ENCODE assay signal across 29 cellular contexts in genomic region chr4:8385106-8385505, GRCh38. TPM values are rescaled to one million over a fixed set of nuclear protein-coding genes. Genes with fewer than 3 reads are reported as not detected.
DNase-seq lines count a peak whose midpoint lies in the region; ATAC-seq, FAIRE-seq and TF ChIP-seq lines count a peak whose summit lies in the region.
"Had no signal": no experiment of that assay in that cellular context is flagged by ENCODE, and none has a peak within 500 bp of the region (broad histone marks: within the 10 kb centered on the region; RNA-seq: fewer than 3 reads in every experiment).

No MANE protein-coding gene starts in this region.

- H3K36me3 Mint-ChIP-seq in chondrocyte (ENCODE audit: low read depth): peaks cover 29% of the 10 kb centered on the region

- no peak overlapping the region for H3K56ac ChIP-seq in IMR-90 (ENCODE audit: extremely low read depth, insufficient read depth, low read length)

- no peak overlapping the region for H4K5ac ChIP-seq in IMR-90 (ENCODE audit: low read depth, low read length)

- H3K27me3 ChIP-seq in IMR-90 (ENCODE audit: control insufficient read depth, insufficient read depth, low read length): no peaks in the 10 kb centered on the region
- no peaks in the 10 kb centered on the region for H3K27me3 ChIP-seq in lower lobe of right lung (ENCODE audit: low read depth)
- no peaks in the 10 kb centered on the region for H3K27me3 ChIP-seq in GM23248 (replicated peaks; ENCODE audit: insufficient read depth)
- H3K27me3 ChIP-seq: spleen, testis, vagina had no signal

- H3K4me1 ChIP-seq in A549 (peaks cover 16% of the 10 kb centered on the region), IMR-90 (ENCODE audit: control insufficient read depth, insufficient read depth, low read length) (peaks cover 2% of the 10 kb centered on the region; the same call in 1 of the 2 replicates), lower lobe of right lung (peaks cover 6% of the 10 kb centered on the region), GM23248 (ENCODE audit: insufficient read depth) (no peaks in the 10 kb centered on the region)
- H3K4me1 ChIP-seq: spleen, vagina had no signal

- CTCF ChIA-PET in A549 (lab: Yijun Ruan, JAX) (interaction anchor here (0.6 to 7.2 kb wide), 4 partner anchors 17 to 143 kb away, joined by 3 to 28 read pairs (median 4); no protein-coding TSS in a partner anchor), IMR-90 (lab: Yijun Ruan, JAX) (no interaction called here)

- H2AK5ac ChIP-seq in IMR-90 (ENCODE audit: low read depth, low read length): no peak overlapping the region

- H3K36me3 ChIP-seq in IMR-90 (ENCODE audit: control insufficient read depth, insufficient read depth, low read length): peaks cover 40% of the 10 kb centered on the region; the same call in 1 of the 2 replicates
- peaks cover 58% of the 10 kb centered on the region for H3K36me3 ChIP-seq in lower lobe of right lung
- no peaks in the 10 kb centered on the region; the same call in 1 of the 2 replicates for H3K36me3 ChIP-seq in GM23248 (ENCODE audit: low read depth)

- TF ChIP-seq RAD21 in A549 (conservative IDR thresholded peaks at IDR 0.05 in 1 of 2, IDR thresholded peaks at IDR 0.05 in 1 of 2): no peak
- TF ChIP-seq RAD21 in IMR-90 (IDR thresholded peaks at IDR 0.05; ENCODE audit: low read length): no peak

- H4K20me1 ChIP-seq in IMR-90 (ENCODE audit: insufficient read depth, low read length): peaks cover 8% of the 10 kb centered on the region; the same call in 1 of the 2 replicates
- no peaks in the 10 kb centered on the region for H4K20me1 ChIP-seq in GM23248 (ENCODE audit: insufficient read depth)

- WGBS in A549 (ENCODE audit: missing lambda C conversion rate): 72% methylated on average over 7 of the region's 9 CpGs
- WGBS in IMR-90 (ENCODE audit: extremely low coverage in 2 of 2, insufficient read length in 1 of 2), 2 experiments: 68% methylated on average over 4 of the region's 9 CpGs; no CpG with 5 or more reads in 1 of the 2 experiments
- 80 to 81% methylated on average over 9 of the region's 9 CpGs for WGBS in GM23248 (ENCODE audit: low coverage in 1 of 2, low lambda C conversion rate in 2 of 2, missing lambda C conversion rate in 2 of 2), 2 experiments

- no peak overlapping the region for H3K23ac ChIP-seq in IMR-90 (ENCODE audit: low read depth, low read length)

- dilution Hi-C loops in IMR-90 (cut with HindIII; ENCODE audit: low sequenced_read_pairs, unreplicated experiment): no loop called here

- DNase-seq in A549 (ENCODE audit: low read depth in 1 of 2, low spot score in 1 of 2) (no peak), IMR-90 (no peak), chondrocyte (ENCODE audit: low spot score) (peak; percentile 87), lower lobe of right lung (peak; percentile 10), cortex of kidney (lab: John Stamatoyannopoulos, UW) (no peak), GM23248 (no peak), OCI-M1 (lab: John Stamatoyannopoulos, UW) (no peak)
- DNase-seq: activated CD4-positive, alpha-beta T cell treated with anti-CD3 and anti-CD28 coated beads, Interleukin-2, amount 10 ng/mL, durations not matched to agents 7 days and 5 days; activated naive CD4-positive, alpha-beta T cell treated with anti-CD3 and anti-CD28 coated beads, Interleukin-2, amount 50 U/mL, for 16 hours; amygdala; Caco-2; DMS79 treated with DMSO at 0.1 percent for 48 hours; Karpas-422; kidney glomerular epithelial cell; naive B cell; NCI-H1694 treated with DMSO at 0.1 percent for 48 hours; NCI-H526; occipital lobe; stimulated activated CD4-positive, alpha-beta T cell treated with anti-CD3 and anti-CD28 coated beads, Interleukin-2, amount 100 ng/mL, for 48 hours; stimulated activated naive B cell treated with anti-CD40 and anti-IgM and Interleukin-4, amounts not matched to agents 10 μg/mL and 1 μg/mL and 100 μg/mL, for 72 hours; testis had no signal

- H2AK9ac ChIP-seq in IMR-90 (replicated peaks; ENCODE audit: low read depth, low read length, poor library complexity): peak overlapping the region; percentile 16

- intact Hi-C loops in IMR-90 (cut with micrococcal nuclease): no loop called here
- intact Hi-C loops in lower lobe of right lung (cut with DNase I): no loop called here

- H4K8ac ChIP-seq in IMR-90 (ENCODE audit: low read depth in 2 of 2, low read length in 2 of 2): no peak overlapping the region

- H3K9me1 ChIP-seq in IMR-90 (ENCODE audit: insufficient read depth, low read length): peaks cover 8% of the 10 kb centered on the region; the same call in 1 of the 2 replicates

- FAIRE-seq in A549 (lab: Jason Lieb, UNC): no peak
- FAIRE-seq: GM19239 had no signal

- BruUV-seq in IMR-90 (replicated peaks; lab: Mats Ljungman, UMichigan): no TSS peak

- no peak overlapping the region for H2BK20ac ChIP-seq in IMR-90 (ENCODE audit: low read depth, low read length)

- H3K9me3 Mint-ChIP-seq in chondrocyte (ENCODE audit: low read depth): no peaks in the 10 kb centered on the region
- H3K9me3 Mint-ChIP-seq: activated CD4-positive, alpha-beta T cell treated with anti-CD3 and anti-CD28 coated beads, Interleukin-2, amount 10 ng/mL, durations not matched to agents 7 days and 5 days; naive B cell; stimulated activated naive B cell treated with anti-CD40 and anti-IgM and Interleukin-4, amounts not matched to agents 10 μg/mL and 1 μg/mL and 100 μg/mL, for 72 hours; T-helper 2 cell treated with Interferon-gamma antibody and Interleukin-4, amounts not matched to agents 5 μg/mL and 100 μg/mL, for 36 hours had no signal

- H3K27ac ChIP-seq in A549: no peak overlapping the region
- H3K27ac ChIP-seq in IMR-90 (ENCODE audit: insufficient read depth, low read length): no peak overlapping the region
- no peak overlapping the region for H3K27ac ChIP-seq in lower lobe of right lung
- no peak overlapping the region for H3K27ac ChIP-seq in GM23248
- H3K27ac ChIP-seq: spleen, testis, vagina, VCaP had no signal

- H2BK15ac ChIP-seq in IMR-90 (ENCODE audit: low read depth, low read length): no peak overlapping the region

- H2AFZ ChIP-seq in IMR-90 (replicated peaks; ENCODE audit: low read length, poor library complexity): no peak overlapping the region
- H2AFZ ChIP-seq in GM23248: no peak overlapping the region

- no peaks in the 10 kb centered on the region for H3K9me2 ChIP-seq in GM23248 (ENCODE audit: insufficient read depth)

- in situ Hi-C loops in IMR-90 (cut with MboI; ENCODE audit: low sequenced_read_pairs) (no loop called here), GM23248 (cut with MboI) (no loop called here)

- no peak overlapping the region for H2BK120ac ChIP-seq in IMR-90 (ENCODE audit: low read depth, low read length)

- H3K4ac ChIP-seq in IMR-90 (ENCODE audit: low read depth, low read length): no peak overlapping the region; the same call in 1 of the 2 replicates

- H3K18ac ChIP-seq in IMR-90 (ENCODE audit: low read depth, low read length): no peak overlapping the region

- H3K4me2 ChIP-seq in A549: no peak overlapping the region
- H3K4me2 ChIP-seq in IMR-90 (ENCODE audit: low read depth, low read length): no peak overlapping the region
- no peak overlapping the region for H3K4me2 ChIP-seq in GM23248 (ENCODE audit: unreplicated experiment)

- H3K9me3 ChIP-seq in A549 (no peaks in the 10 kb centered on the region), IMR-90 (ENCODE audit: control insufficient read depth, insufficient read depth, low read length) (no peaks in the 10 kb centered on the region), lower lobe of right lung (no peaks in the 10 kb centered on the region), GM23248 (ENCODE audit: low read depth) (no peaks in the 10 kb centered on the region)
- H3K9me3 ChIP-seq: Caco-2, spleen, testis, vagina had no signal

- no peaks in the 10 kb centered on the region for H3F3A ChIP-seq in GM23248 (ENCODE audit: insufficient read depth)

- no peak overlapping the region for H3K14ac ChIP-seq in IMR-90 (replicated peaks; ENCODE audit: low read depth, low read length)

- no peak for TF ChIP-seq EP300 in A549 (IDR thresholded peaks at IDR 0.05)

- no peak overlapping the region for H2BK5ac ChIP-seq in IMR-90 (ENCODE audit: low read depth, low read length, poor library complexity, severe bottlenecking)

- POLR2A ChIA-PET in A549 (lab: Yijun Ruan, JAX) (no interaction called here), IMR-90 (lab: Charles Lee; ENCODE audit: unreplicated experiment) (no interaction called here)

- no peaks in the 10 kb centered on the region for H3K27me3 Mint-ChIP-seq in chondrocyte (ENCODE audit: low read depth)
- H3K27me3 Mint-ChIP-seq: activated CD4-positive, alpha-beta T cell treated with anti-CD3 and anti-CD28 coated beads, Interleukin-2, amount 10 ng/mL, durations not matched to agents 7 days and 5 days; B cell; naive B cell; stimulated activated naive B cell treated with anti-CD40 and anti-IgM and Interleukin-4, amounts not matched to agents 10 μg/mL and 1 μg/mL and 100 μg/mL, for 72 hours had no signal

- H3K4me1 Mint-ChIP-seq in chondrocyte (ENCODE audit: low read depth): peaks cover 14% of the 10 kb centered on the region
- H3K4me1 Mint-ChIP-seq: activated CD4-positive, alpha-beta T cell treated with anti-CD3 and anti-CD28 coated beads, Interleukin-2, amount 10 ng/mL, durations not matched to agents 7 days and 5 days; B cell had no signal

- H3K9ac ChIP-seq in IMR-90 (ENCODE audit: low read depth, low read length): no peak overlapping the region
- H3K9ac ChIP-seq in GM23248: no peak overlapping the region

- H3K79me2 ChIP-seq in GM23248 (ENCODE audit: insufficient read depth): no peaks in the 10 kb centered on the region

- H4K91ac ChIP-seq in IMR-90 (ENCODE audit: insufficient read depth, low read depth, low read length): no peak overlapping the region

- TF ChIP-seq CTCF in A549 (IDR thresholded peaks at IDR 0.05): no peak
- no peak for TF ChIP-seq CTCF in IMR-90 (conservative IDR thresholded peaks at IDR 0.05; ENCODE audit: low read depth, low read length)
- TF ChIP-seq CTCF in chondrocyte (IDR thresholded peaks at IDR 0.05): no peak
- no peak for TF ChIP-seq CTCF in lower lobe of right lung (IDR thresholded peaks at IDR 0.05)

- ATAC-seq in A549 (no peak), IMR-90 (ENCODE audit: low read depth) (no peak), lower lobe of right lung (no peak), GM18520 (IDR thresholded peaks at IDR 0.05; ENCODE audit: unreplicated experiment) (no peak)
- ATAC-seq: SK-N-SH treated with all-trans-retinoic acid at 6 μM for 48 hours; stimulated activated naive B cell treated with anti-CD40 and anti-IgM and Interleukin-4, amounts not matched to agents 10 μg/mL and 1 μg/mL and 100 μg/mL, for 72 hours had no signal

- TF ChIP-seq POLR2A in A549 (IDR thresholded peaks at IDR 0.05; ENCODE audit: low read length) (no peak), IMR-90 (IDR thresholded peaks at IDR 0.05; ENCODE audit: low read depth, low read length) (no peak)

- H3K27ac Mint-ChIP-seq in chondrocyte (ENCODE audit: unreplicated experiment): no peak overlapping the region
- H3K27ac Mint-ChIP-seq: activated CD4-positive, alpha-beta T cell treated with anti-CD3 and anti-CD28 coated beads, Interleukin-2, amount 10 ng/mL, durations not matched to agents 7 days and 5 days; B cell; stimulated activated naive B cell treated with anti-CD40 and anti-IgM and Interleukin-4, amounts not matched to agents 10 μg/mL and 1 μg/mL and 100 μg/mL, for 72 hours; T-helper 2 cell treated with Interferon-gamma antibody and Interleukin-4, amounts not matched to agents 5 μg/mL and 100 μg/mL, for 36 hours had no signal

- H3K4me3 Mint-ChIP-seq in chondrocyte (ENCODE audit: unreplicated experiment): no peak overlapping the region
- H3K4me3 Mint-ChIP-seq: activated CD4-positive, alpha-beta T cell treated with anti-CD3 and anti-CD28 coated beads, Interleukin-2, amount 10 ng/mL, durations not matched to agents 7 days and 5 days; B cell; stimulated activated naive B cell treated with anti-CD40 and anti-IgM and Interleukin-4, amounts not matched to agents 10 μg/mL and 1 μg/mL and 100 μg/mL, for 72 hours; T-helper 2 cell treated with Interferon-gamma antibody and Interleukin-4, amounts not matched to agents 5 μg/mL and 100 μg/mL, for 36 hours had no signal

- H3K4me3 ChIP-seq in A549 (no peak overlapping the region), IMR-90 (ENCODE audit: insufficient read depth, low read depth, low read length) (no peak overlapping the region), lower lobe of right lung (no peak overlapping the region), GM23248 (no peak overlapping the region)
- H3K4me3 ChIP-seq: spleen, testis, vagina had no signal

- H3K79me1 ChIP-seq in IMR-90 (ENCODE audit: low read depth in 1 of 2, low read length in 2 of 2): peaks cover 0 to 4% of the 10 kb centered on the region in 2 experiments; a peak in 1 of 4 replicates

RNA-seq across cellular contexts. Expression of gene ACOX3, which starts 55.4 kb away (rescaled TPM):
- polyA plus RNA-seq in A549 (2011; rRNA removed): 4.9 and 5.1 TPM in 2 replicates
- polyA plus RNA-seq in A549 (2012; cell fraction: cytosol; rRNA removed): 3.2 and 3.7 TPM in 2 replicates
- 5.4 and 9.6 TPM in 2 replicates for polyA plus RNA-seq in A549 (2012; cell fraction: nucleus; rRNA removed)
- 8.2 to 8.7 TPM (median 8.2 TPM) in 3 replicates for polyA plus RNA-seq in A549 (2017; fragmentation: RNase III; extraction: RNeasy Plus Mini Kit Qiagen cat#74134 plus additional on column Dnase treatment)
- polyA minus RNA-seq in A549 (2011; rRNA and poly(A)+ RNA removed): 3.1 and 4.2 TPM in 2 replicates
- 24.2 and 25.8 TPM in 2 replicates for total RNA-seq in IMR-90 (2012; rRNA removed)
- polyA plus RNA-seq in IMR-90 (2012; rRNA removed): 13.2 and 15.2 TPM in 2 replicates
- polyA plus RNA-seq in IMR-90 (2012; cell fraction: cytosol; rRNA removed): 8.9 and 9.6 TPM in 2 replicates
- 18.2 and 21.1 TPM in 2 replicates for polyA plus RNA-seq in IMR-90 (2012; cell fraction: nucleus; rRNA removed; ENCODE audit: low replicate concordance)
- 34.8 to 51.6 TPM (median 44.0 TPM) in 3 replicates for total RNA-seq in chondrocyte
- 30.4 TPM for total RNA-seq in lower lobe of right lung
- total RNA-seq in GM23248 (2014; rRNA removed; shearing (Covaris generic)): 33.8 and 48.4 TPM in 2 replicates
- polyA plus RNA-seq in GM23248 (2016; fragmentation: Nextera tagmentation; extraction: Ambion mirVana): 24.7 and 25.1 TPM in 2 replicates

RNA-seq across cellular contexts. Expression of gene TRMT44, which starts 55.5 kb away (rescaled TPM):
- polyA plus RNA-seq in A549 (2011; rRNA removed): 6.0 and 7.0 TPM in 2 replicates
- 3.3 and 5.1 TPM in 2 replicates for polyA plus RNA-seq in A549 (2012; cell fraction: cytosol; rRNA removed)
- polyA plus RNA-seq in A549 (2012; cell fraction: nucleus; rRNA removed): 15.2 and 15.8 TPM in 2 replicates
- polyA plus RNA-seq in A549 (2017; fragmentation: RNase III; extraction: RNeasy Plus Mini Kit Qiagen cat#74134 plus additional on column Dnase treatment): 4.9 to 5.0 TPM (median 5.0 TPM) in 3 replicates
- 8.1 and 10.3 TPM in 2 replicates for polyA minus RNA-seq in A549 (2011; rRNA and poly(A)+ RNA removed)
- 7.3 and 9.7 TPM in 2 replicates for total RNA-seq in IMR-90 (2012; rRNA removed)
- polyA plus RNA-seq in IMR-90 (2012; rRNA removed): 6.3 and 8.1 TPM in 2 replicates
- polyA plus RNA-seq in IMR-90 (2012; cell fraction: cytosol; rRNA removed): 3.5 and 5.1 TPM in 2 replicates
- 15.8 and 24.6 TPM in 2 replicates for polyA plus RNA-seq in IMR-90 (2012; cell fraction: nucleus; rRNA removed; ENCODE audit: low replicate concordance)
- total RNA-seq in chondrocyte: 12.4 to 18.0 TPM (median 15.6 TPM) in 3 replicates
- 23.9 TPM for total RNA-seq in lower lobe of right lung
- 12.0 and 12.5 TPM in 2 replicates for total RNA-seq in GM23248 (2014; rRNA removed; shearing (Covaris generic))
- polyA plus RNA-seq in GM23248 (2016; fragmentation: Nextera tagmentation; extraction: Ambion mirVana): 4.1 and 4.4 TPM in 2 replicates

Comparison
In these comparisons a context has a peak if more than half of its experiments do, and no peak if none do; other contexts are left out.
1. DNase-seq: peak in chondrocyte (single experiment) and lower lobe of right lung (single experiment); none in A549 (0 of 2), IMR-90 (single experiment), cortex of kidney (single experiment), GM23248 (single experiment) and OCI-M1 (single experiment).